13 cellular contexts compared by ENCODE assay signal in the genomic region with DNA sequence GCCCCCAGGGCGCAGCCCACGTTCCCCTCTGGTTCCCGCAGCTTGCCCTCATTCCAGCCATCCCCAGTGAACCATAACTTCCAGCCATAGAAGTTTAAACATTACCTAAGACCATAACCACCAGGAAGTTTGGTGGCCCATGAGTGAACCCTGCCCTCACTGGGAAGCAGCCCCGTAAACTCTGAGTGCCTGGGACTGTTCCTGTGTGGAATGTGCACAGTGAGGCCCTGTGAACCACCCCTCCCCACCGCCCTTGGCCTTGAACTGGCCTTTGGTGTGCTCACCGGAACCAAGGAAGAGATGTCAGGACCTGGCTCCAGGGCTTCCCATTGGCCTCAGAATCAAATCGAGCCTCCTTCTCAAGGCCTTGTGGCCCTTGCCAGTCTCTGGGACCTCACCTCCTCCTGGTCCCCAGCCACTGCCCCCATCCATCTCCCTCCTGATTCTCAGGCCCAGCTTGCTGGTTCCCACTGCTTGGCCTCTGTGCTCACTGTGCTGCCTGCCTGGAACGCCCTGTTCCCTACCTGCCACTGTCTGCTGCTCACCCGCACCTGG. TPM values are rescaled to one million over a fixed set of nuclear protein-coding genes. Genes with fewer than 3 reads are reported as not detected.
A peak's percentile ranks its signal among the peaks of the same experiment; 100 is the strongest.
DNase-seq lines count a peak whose midpoint lies in the region; ATAC-seq, FAIRE-seq and TF ChIP-seq lines count a peak whose summit lies in the region.
"Had no signal": no experiment of that assay in that cellular context is flagged by ENCODE, and none has a peak within 500 bp of the region (broad histone marks: within the 10 kb centered on the region; RNA-seq: fewer than 3 reads in every experiment).

No MANE protein-coding gene starts in this region.

- H3K27me3 ChIP-seq in Caco-2 (replicated peaks; ENCODE audit: control insufficient read depth, insufficient read depth, low read length) (no peaks in the 10 kb centered on the region), body of pancreas (no peaks in the 10 kb centered on the region), A673 (replicated peaks; ENCODE audit: insufficient read depth, low read depth, low read length, poor library complexity) (no peaks in the 10 kb centered on the region), tibial nerve (no peaks in the 10 kb centered on the region)
- H3K27me3 ChIP-seq: gastrocnemius medialis had no signal

- POLR2A ChIA-PET in A549 (lab: Yijun Ruan, JAX), result no interaction called here
- POLR2A ChIA-PET in Caco-2 (lab: Charles Lee), result no interaction called here
- POLR2A ChIA-PET in A673 (lab: Charles Lee; ENCODE audit: low non-redundant PET), result no interaction called here

- TF ChIP-seq RAD21 in A549 (conservative IDR thresholded peaks at IDR 0.05 in 1 of 2, IDR thresholded peaks at IDR 0.05 in 1 of 2), result no peak

- peak; percentile 41 to 76; a peak in 4 of 6 replicates for ATAC-seq in A549
- peak; percentile 51 for ATAC-seq in body of pancreas
- no peak for ATAC-seq in HG03469 (IDR thresholded peaks at IDR 0.05; ENCODE audit: unreplicated experiment)
- ATAC-seq in HG03439 (IDR thresholded peaks at IDR 0.05; ENCODE audit: unreplicated experiment), result no peak
- ATAC-seq: gastrocnemius medialis, GM12878 had no signal

- H3K4me1 Mint-ChIP-seq in Caco-2 (ENCODE audit: low read depth, unreplicated experiment) (peaks cover 6% of the 10 kb centered on the region), mesothelial cell of epicardium (no peaks in the 10 kb centered on the region)

- H3K4me2 ChIP-seq in A549, result peak overlapping the region; percentile 59
- H3K4me2 ChIP-seq: smooth muscle cell had no signal

- TF ChIP-seq POLR2A in A549 (IDR thresholded peaks at IDR 0.05; ENCODE audit: low read length) (no peak), body of pancreas (IDR thresholded peaks at IDR 0.05) (no peak), tibial nerve (IDR thresholded peaks at IDR 0.05) (no peak)

- H3K36me3 Mint-ChIP-seq in Caco-2 (ENCODE audit: insufficient read depth, unreplicated experiment) (peaks cover 53% of the 10 kb centered on the region), mesothelial cell of epicardium (peaks cover 7% of the 10 kb centered on the region)

- H3K4me3 Mint-ChIP-seq in Caco-2 (ENCODE audit: unreplicated experiment) (no peak overlapping the region), mesothelial cell of epicardium (no peak overlapping the region)

- DNase-seq in A549 (ENCODE audit: low read depth in 1 of 2, low spot score in 1 of 2) (peak in 1 of 2 experiments; percentile 78), Caco-2 (peak in 1 of 2 experiments; percentile 62), body of pancreas (peak; percentile 42 to 59 (median 54)), mesothelial cell of epicardium (ENCODE audit: low spot score in 2 of 2, unreplicated experiment in 2 of 2) (no peak), A673 (ENCODE audit: low spot score) (no peak), tibial nerve (ENCODE audit: low spot score in 2 of 2) (no peak)
- DNase-seq: gastrocnemius medialis, midbrain had no signal

- FAIRE-seq in A549 (lab: Jason Lieb, UNC), result no peak
- FAIRE-seq: D721Med, GM12878 had no signal

- H3K4me3 ChIP-seq in A549 (no peak overlapping the region), Caco-2 (ENCODE audit: low read depth, low read length) (no peak overlapping the region), body of pancreas (no peak overlapping the region), A673 (ENCODE audit: low read depth, low read length, poor library complexity, severe bottlenecking) (no peak overlapping the region), tibial nerve (no peak overlapping the region)
- H3K4me3 ChIP-seq: gastrocnemius medialis, GM12878, smooth muscle cell had no signal

- intact Hi-C loops in Caco-2 (cut with micrococcal nuclease; ENCODE audit: unreplicated experiment) (no loop called here), body of pancreas (cut with DNase I) (loop anchor here (10.0 kb wide), 1 partner anchor 50 kb away; the partner anchor contains the start of gene DNM2), A673 (cut with micrococcal nuclease; ENCODE audit: unreplicated experiment) (no loop called here)

- no peaks in the 10 kb centered on the region for H3K27me3 Mint-ChIP-seq in Caco-2 (ENCODE audit: insufficient read depth, unreplicated experiment)
- no peaks in the 10 kb centered on the region for H3K27me3 Mint-ChIP-seq in mesothelial cell of epicardium (ENCODE audit: low read depth)

- H3K4me1 ChIP-seq in A549 (peaks cover 82% of the 10 kb centered on the region), Caco-2 (peaks cover 15% of the 10 kb centered on the region), body of pancreas (peaks cover 71% of the 10 kb centered on the region), A673 (ENCODE audit: insufficient read depth, low read length, poor library complexity, severe bottlenecking) (peaks cover 23% of the 10 kb centered on the region), tibial nerve (peaks cover 0 to 88% (median 46%) of the 10 kb centered on the region in 4 donors)

- H3K36me3 ChIP-seq in Caco-2 (ENCODE audit: control insufficient read depth, insufficient read depth, low read length) (no peaks in the 10 kb centered on the region), body of pancreas (replicated peaks in 1 of 2; ENCODE audit: insufficient read depth in 1 of 2, low read depth in 2 of 2) (peaks cover 0 to 2% of the 10 kb centered on the region in 2 donors), A673 (ENCODE audit: insufficient read depth, low read length, poor library complexity, severe bottlenecking) (peaks cover 5% of the 10 kb centered on the region), tibial nerve (peaks cover 0 to 24% (median 0%) of the 10 kb centered on the region in 3 donors)

- H3K9me3 ChIP-seq in A549 (no peaks in the 10 kb centered on the region), Caco-2 (no peaks in the 10 kb centered on the region), body of pancreas (no peaks in the 10 kb centered on the region), A673 (ENCODE audit: low read depth, low read length, poor library complexity, severe bottlenecking) (no peaks in the 10 kb centered on the region), tibial nerve (no peaks in the 10 kb centered on the region)
- H3K9me3 ChIP-seq: gastrocnemius medialis had no signal

- TF ChIP-seq CTCF in A549 (IDR thresholded peaks at IDR 0.05) (no peak), Caco-2 (IDR thresholded peaks at IDR 0.05; ENCODE audit: insufficient read depth in 1 of 2, low read depth in 1 of 2, low read length in 1 of 2, severe bottlenecking in 1 of 2, unreplicated experiment in 1 of 2) (no peak), body of pancreas (IDR thresholded peaks at IDR 0.05) (no peak), mesothelial cell of epicardium (IDR thresholded peaks at IDR 0.05; ENCODE audit: unreplicated experiment) (no peak), A673 (conservative IDR thresholded peaks at IDR 0.05; ENCODE audit: low read depth, low read length) (no peak), tibial nerve (IDR thresholded peaks at IDR 0.05) (no peak)

- H3K27ac Mint-ChIP-seq in Caco-2 (ENCODE audit: unreplicated experiment), result peak overlapping the region; percentile 64
- H3K27ac Mint-ChIP-seq in mesothelial cell of epicardium, result peak overlapping the region; percentile 47

- CTCF ChIA-PET in A549 (lab: Yijun Ruan, JAX) (no interaction called here), Caco-2 (lab: Charles Lee) (no interaction called here), A673 (lab: Charles Lee) (no interaction called here)

- peak overlapping the region; percentile 66 to 89 for H3K27ac ChIP-seq in A549
- H3K27ac ChIP-seq in body of pancreas, result peak overlapping the region; percentile 34 to 75 (median 66)
- no peak overlapping the region for H3K27ac ChIP-seq in A673 (ENCODE audit: low read depth, low read length, poor library complexity, severe bottlenecking)
- H3K27ac ChIP-seq in tibial nerve, result peak overlapping the region in 1 of 4 donors; percentile 41

- BruUV-seq in Caco-2 (replicated peaks; lab: Mats Ljungman, UMichigan) (no TSS peak), A673 (replicated peaks; lab: Mats Ljungman, UMichigan) (no TSS peak)

- H3K9me3 Mint-ChIP-seq in Caco-2 (ENCODE audit: unreplicated experiment) (no peaks in the 10 kb centered on the region), mesothelial cell of epicardium (no peaks in the 10 kb centered on the region)

- TF ChIP-seq EP300 in A549 (IDR thresholded peaks at IDR 0.05) (no peak), tibial nerve (IDR thresholded peaks at IDR 0.05) (no peak)

- WGBS in A549 (ENCODE audit: missing lambda C conversion rate), result 35% methylated on average over 8 of the region's 9 CpGs
- 46 to 83% methylated on average over 5 to 8 of the region's 9 CpGs for WGBS in body of pancreas, 2 donors
- 74 to 85% methylated on average over 6 to 9 of the region's 9 CpGs for WGBS in tibial nerve, 2 donors

TF ChIP-seq in A549, 52 proteins besides CTCF, POLR2A, EP300 and RAD21 (continues in another document):
- TF ChIP-seq MAFK (IDR thresholded peaks at IDR 0.05; ENCODE audit: partially characterized antibody), result no peak
- no peak for TF ChIP-seq JUN (IDR thresholded peaks at IDR 0.05)
- no peak for TF ChIP-seq NFE2L2 (conservative IDR thresholded peaks at IDR 0.05; ENCODE audit: low read length)
- TF ChIP-seq EHF (CRISPR knock-in tag; IDR thresholded peaks at IDR 0.05), result no peak
- no peak for TF ChIP-seq SMC3 (IDR thresholded peaks at IDR 0.05)
- no peak for TF ChIP-seq ZNF302 (CRISPR knock-in tag; IDR thresholded peaks at IDR 0.05)
- TF ChIP-seq ZC3H11A (IDR thresholded peaks at IDR 0.05), result no peak
- TF ChIP-seq POLR2AphosphoS2 (conservative IDR thresholded peaks at IDR 0.05; ENCODE audit: low read length), result no peak
- no peak for TF ChIP-seq FOSL2 (IDR thresholded peaks at IDR 0.05)
- no peak for TF ChIP-seq FOSL2 (CRISPR knock-in tag; IDR thresholded peaks at IDR 0.05)
- TF ChIP-seq RARB (CRISPR knock-in tag; IDR thresholded peaks at IDR 0.05), result no peak

RNA-seq across cellular contexts. Expression of gene DNM2, which starts 46.5 kb away (rescaled TPM):
- polyA plus RNA-seq in A549 (2011; rRNA removed) (32.9 and 52.4 TPM in 2 replicates), A549 (2017; fragmentation: RNase III; extraction: RNeasy Plus Mini Kit Qiagen cat#74134 plus additional on column Dnase treatment) (55.8 to 58.5 TPM (median 57.3 TPM) in 3 replicates)
- 32.5 and 44.3 TPM in 2 replicates for polyA plus RNA-seq in A549 (2012; cell fraction: cytosol; rRNA removed)
- 83.5 and 91.5 TPM in 2 replicates for polyA plus RNA-seq in A549 (2012; cell fraction: nucleus; rRNA removed)
- 128 and 145 TPM in 2 replicates for polyA minus RNA-seq in A549 (2011; rRNA and poly(A)+ RNA removed)
- total RNA-seq in Caco-2 (2022) (137 and 138 TPM in 2 replicates), body of pancreas (100 to 1,000 TPM in 1 of 2 donors, 10 to 100 TPM in 1; 98.6 to 158 TPM), mesothelial cell of epicardium (126 to 128 TPM (median 128 TPM) in 3 replicates), A673 (2021) (143 and 155 TPM in 2 replicates), tibial nerve (100 to 1,000 TPM in 3 of 4 donors, 10 to 100 TPM in 1; 99.4 to 220 (median 140) TPM)

Comparison
In these comparisons a context has a peak if more than half of its experiments do, and no peak if none do; other contexts are left out.
1. ATAC-seq: peak in A549 (2 of 2) and body of pancreas (single experiment); none in HG03469 (single experiment) and HG03439 (single experiment).
2. DNase-seq: peak in body of pancreas (4 of 4); none in mesothelial cell of epicardium (0 of 2), A673 (single experiment) and tibial nerve (0 of 2).